ENCODE assay signal across 11 cellular contexts in genomic region chr12:96094201-96094600, GRCh38. TPM values are rescaled to one million over a fixed set of nuclear protein-coding genes. Genes with fewer than 3 reads are reported as not detected.
A peak's percentile ranks its signal among the peaks of the same experiment; 100 is the strongest.
DNase-seq lines count a peak whose midpoint lies in the region; ATAC-seq and TF ChIP-seq lines count a peak whose summit lies in the region.
"Had no signal": no experiment of that assay in that cellular context is flagged by ENCODE, and none has a peak within 500 bp of the region (broad histone marks: within the 10 kb centered on the region; RNA-seq: fewer than 3 reads in every experiment).

No MANE protein-coding gene starts in this region.

- H3K4me3 ChIP-seq in heart right ventricle (no peak overlapping the region), right atrium auricular region (no peak overlapping the region), thyroid gland (replicated peaks in 1 of 3) (no peak overlapping the region)

- intact Hi-C loops in heart right ventricle (cut with DNase I) (no loop called here), thyroid gland (cut with DNase I) (no loop called here)

- 29 to 31% methylated on average over 4 of the region's 4 CpGs for WGBS in heart right ventricle, 2 donors
- 35 to 38% methylated on average over 4 of the region's 4 CpGs for WGBS in thyroid gland, 2 donors

- H3K4me3 Mint-ChIP-seq in stimulated activated naive B cell treated with anti-CD40 and anti-IgM and Interleukin-4, amounts not matched to agents 10 μg/mL and 1 μg/mL and 100 μg/mL, for 72 hours, result peak overlapping the region in 1 of 2 donors; percentile 37
- H3K4me3 Mint-ChIP-seq: activated CD4-positive, alpha-beta T cell treated with anti-CD3 and anti-CD28 coated beads for 36 hours had no signal

- peak in 1 of 2 donors; percentile 37 for DNase-seq in heart right ventricle
- no peak for DNase-seq in right atrium auricular region (ENCODE audit: low spot score)
- peak; percentile 56 for DNase-seq in NCI-H2171 treated with DMSO at 0.1 percent for 48 hours (lab: John Stamatoyannopoulos, UW)
- peak; percentile 92 for DNase-seq in dermis blood vessel endothelial cell
- DNase-seq in stimulated activated naive B cell treated with anti-CD40 and anti-IgM and Interleukin-4, amounts not matched to agents 10 μg/mL and 1 μg/mL and 100 μg/mL, for 72 hours, result no peak
- no peak for DNase-seq in HCEC 1CT
- no peak for DNase-seq in thyroid gland
- DNase-seq: activated CD4-positive, alpha-beta T cell treated with anti-CD3 and anti-CD28 coated beads for 36 hours; cerebellar nuclear complex had no signal

- peaks cover 8 to 10% of the 10 kb centered on the region in 2 donors for H3K9me3 Mint-ChIP-seq in stimulated activated naive B cell treated with anti-CD40 and anti-IgM and Interleukin-4, amounts not matched to agents 10 μg/mL and 1 μg/mL and 100 μg/mL, for 72 hours

- no peaks in the 10 kb centered on the region for H3K27me3 Mint-ChIP-seq in stimulated activated naive B cell treated with anti-CD40 and anti-IgM and Interleukin-4, amounts not matched to agents 10 μg/mL and 1 μg/mL and 100 μg/mL, for 72 hours
- H3K27me3 Mint-ChIP-seq: activated CD4-positive, alpha-beta T cell treated with anti-CD3 and anti-CD28 coated beads for 36 hours had no signal

- peaks cover 18 to 28% of the 10 kb centered on the region in 2 donors for H3K4me1 Mint-ChIP-seq in stimulated activated naive B cell treated with anti-CD40 and anti-IgM and Interleukin-4, amounts not matched to agents 10 μg/mL and 1 μg/mL and 100 μg/mL, for 72 hours

- peak in 6 of 8 donors; percentile 57 to 90 (median 78) for ATAC-seq in heart right ventricle
- ATAC-seq in stimulated activated naive B cell treated with anti-CD40 and anti-IgM and Interleukin-4, amounts not matched to agents 10 μg/mL and 1 μg/mL and 100 μg/mL, for 72 hours (replicated peaks), result peak; percentile 89 to 95
- no peak for ATAC-seq in GM19395 (IDR thresholded peaks at IDR 0.05; ENCODE audit: unreplicated experiment)
- ATAC-seq: activated CD4-positive, alpha-beta T cell treated with anti-CD3 and anti-CD28 coated beads for 36 hours; left lobe of liver had no signal

- peak in 1 of 9 donors; percentile 24 for TF ChIP-seq CTCF in heart right ventricle (IDR thresholded peaks at IDR 0.05)
- no peak for TF ChIP-seq CTCF in right atrium auricular region (IDR thresholded peaks at IDR 0.05)
- TF ChIP-seq CTCF in thyroid gland (IDR thresholded peaks at IDR 0.05), result no peak

- peak overlapping the region; percentile 57 for H3K27ac Mint-ChIP-seq in stimulated activated naive B cell treated with anti-CD40 and anti-IgM and Interleukin-4, amounts not matched to agents 10 μg/mL and 1 μg/mL and 100 μg/mL, for 72 hours
- H3K27ac Mint-ChIP-seq: activated CD4-positive, alpha-beta T cell treated with anti-CD3 and anti-CD28 coated beads for 36 hours had no signal

- peaks cover 1 to 4% of the 10 kb centered on the region in 2 donors for H3K36me3 Mint-ChIP-seq in stimulated activated naive B cell treated with anti-CD40 and anti-IgM and Interleukin-4, amounts not matched to agents 10 μg/mL and 1 μg/mL and 100 μg/mL, for 72 hours

- H3K27me3 ChIP-seq in heart right ventricle (no peaks in the 10 kb centered on the region), right atrium auricular region (no peaks in the 10 kb centered on the region), thyroid gland (no peaks in the 10 kb centered on the region)

- TF ChIP-seq POLR2A in thyroid gland (IDR thresholded peaks at IDR 0.05), result no peak

- peak overlapping the region in 5 of 10 donors; percentile 22 to 61 (median 38) for H3K27ac ChIP-seq in heart right ventricle
- H3K27ac ChIP-seq in right atrium auricular region, result no peak overlapping the region
- no peak overlapping the region for H3K27ac ChIP-seq in thyroid gland

- H3K9me3 ChIP-seq in heart right ventricle (peaks cover 0 to 4% (median 0%) of the 10 kb centered on the region in 11 donors), right atrium auricular region (no peaks in the 10 kb centered on the region), thyroid gland (no peaks in the 10 kb centered on the region)

- H3K36me3 ChIP-seq in heart right ventricle (no peaks in the 10 kb centered on the region), right atrium auricular region (no peaks in the 10 kb centered on the region), thyroid gland (no peaks in the 10 kb centered on the region)

- H3K4me1 ChIP-seq in heart right ventricle (peaks cover 0 to 36% (median 22%) of the 10 kb centered on the region in 9 donors), right atrium auricular region (no peaks in the 10 kb centered on the region), thyroid gland (no peaks in the 10 kb centered on the region)

RNA-seq across cellular contexts. Expression of gene LTA4H, which starts 58.8 kb away (rescaled TPM):
- total RNA-seq in heart right ventricle (10 to 100 TPM; 31.8 to 50.6 (median 39.4) TPM), right atrium auricular region (10 to 100 TPM; 42.3 to 45.5 TPM), dermis blood vessel endothelial cell (111 and 137 TPM in 2 replicates), thyroid gland (100 to 1,000 TPM in 1 of 4 donors, 10 to 100 TPM in 3; 70.1 to 102 (median 75.0) TPM)
- polyA plus RNA-seq in heart right ventricle, result 10 to 100 TPM; 25.2 to 25.6 TPM

Comparison
In these comparisons a context has a peak if more than half of its experiments do, and no peak if none do; other contexts are left out.
1. DNase-seq: peak in NCI-H2171 treated with DMSO at 0.1 percent for 48 hours (single experiment) and dermis blood vessel endothelial cell (single experiment); none in right atrium auricular region (single experiment), stimulated activated naive B cell treated with anti-CD40 and anti-IgM and Interleukin-4, amounts not matched to agents 10 μg/mL and 1 μg/mL and 100 μg/mL, for 72 hours (single experiment), HCEC 1CT (single experiment) and thyroid gland (0 of 2).